15 cellular contexts compared by ENCODE assay signal in the genomic region with DNA sequence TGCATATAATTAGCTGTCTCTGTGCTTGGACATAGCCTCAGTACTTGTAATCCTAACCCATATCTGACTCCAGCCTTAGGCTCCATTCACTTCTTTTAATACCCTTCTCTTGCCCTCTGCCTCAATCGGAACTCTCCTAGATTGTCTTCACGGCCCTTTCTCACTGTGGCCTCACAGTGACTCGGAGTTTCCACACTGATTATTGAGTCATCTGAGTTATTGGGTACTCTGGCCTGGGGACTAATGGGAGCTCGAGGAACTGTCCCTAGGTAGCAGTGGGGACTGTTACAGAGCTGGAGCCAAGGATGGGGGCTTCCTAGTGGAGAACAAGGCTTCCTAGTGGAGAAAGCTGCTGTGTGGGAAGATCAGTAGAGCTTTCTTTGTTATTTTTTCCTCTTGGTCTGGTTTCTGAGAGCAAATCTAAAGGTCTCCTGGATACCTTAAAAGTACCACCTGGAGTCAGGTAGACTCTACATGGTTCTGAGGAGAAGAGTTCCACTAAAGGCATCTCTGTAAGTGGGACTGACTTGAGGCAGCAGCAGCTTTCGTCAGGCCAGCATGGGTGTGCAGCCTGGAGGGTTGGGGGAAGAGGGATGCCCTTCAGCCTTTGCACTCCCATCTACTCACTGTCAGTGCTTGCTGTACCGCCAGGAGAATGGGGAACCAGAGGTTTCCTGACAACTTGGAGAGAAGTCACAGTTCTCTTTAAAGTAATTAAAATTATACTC. TPM values are rescaled to one million over a fixed set of nuclear protein-coding genes. Genes with fewer than 3 reads are reported as not detected.
DNase-seq lines count a peak whose midpoint lies in the region; ATAC-seq and TF ChIP-seq lines count a peak whose summit lies in the region.
"Had no signal": no experiment of that assay in that cellular context is flagged by ENCODE, and none has a peak within 500 bp of the region (broad histone marks: within the 10 kb centered on the region; RNA-seq: fewer than 3 reads in every experiment).

No MANE protein-coding gene starts in this region.

- H3K4me3 ChIP-seq in gastrocnemius medialis: no peak overlapping the region
- H3K4me3 ChIP-seq in trophoblast cell (ENCODE audit: low read depth, low read length): no peak overlapping the region
- H3K4me3 ChIP-seq: left ventricle myocardium inferior had no signal

- no peak overlapping the region for H3K14ac ChIP-seq in trophoblast cell (ENCODE audit: low read length)

- H2AK5ac ChIP-seq in trophoblast cell (ENCODE audit: low read length): no peak overlapping the region

- in situ Hi-C loops in gastrocnemius medialis (cut with MboI; ENCODE audit: low sequenced_read_pairs in 4 of 4): no loop called here

- TF ChIP-seq CTCF in natural killer cell (IDR thresholded peaks at IDR 0.05) (no peak), gastrocnemius medialis (IDR thresholded peaks at IDR 0.05 in 4 of 5, conservative IDR thresholded peaks at IDR 0.05 in 1 of 5) (no peak)
- TF ChIP-seq CTCF in activated CD8-positive, alpha-beta T cell treated with anti-CD3 and anti-CD28 coated beads for 36 hours (IDR thresholded peaks at IDR 0.05): no peak

- TF ChIP-seq POLR2A in gastrocnemius medialis (IDR thresholded peaks at IDR 0.05): no peak

- H3K36me3 Mint-ChIP-seq in natural killer cell: no peaks in the 10 kb centered on the region
- H3K36me3 Mint-ChIP-seq in natural killer cell treated with Interleukin-12 subunit alpha and Interleukin-12 subunit beta and Interleukin-15 and Interleukin-18, amount 100 ng/mL, for 72 hours: no peaks in the 10 kb centered on the region
- peaks cover 30% of the 10 kb centered on the region for H3K36me3 Mint-ChIP-seq in activated CD8-positive, alpha-beta T cell treated with anti-CD3 and anti-CD28 coated beads for 36 hours (ENCODE audit: low read depth)
- H3K36me3 Mint-ChIP-seq in immature natural killer cell: no peaks in the 10 kb centered on the region

- H4K91ac ChIP-seq in trophoblast cell (ENCODE audit: low read depth, low read length): no peak overlapping the region

- POLR2A ChIA-PET in activated CD8-positive, alpha-beta T cell treated with anti-CD3 and anti-CD28 coated beads for 36 hours (lab: Charles Lee): interaction anchor here (0.9 to 1.3 kb wide), 4 partner anchors 8 to 16 kb away, joined by 3 to 4 read pairs (median 4); no protein-coding TSS in a partner anchor

- no peak overlapping the region for H3K4me3 Mint-ChIP-seq in natural killer cell
- no peak overlapping the region for H3K4me3 Mint-ChIP-seq in natural killer cell treated with Interleukin-12 subunit alpha and Interleukin-12 subunit beta and Interleukin-15 and Interleukin-18, amount 100 ng/mL, for 72 hours
- no peak overlapping the region for H3K4me3 Mint-ChIP-seq in activated CD8-positive, alpha-beta T cell treated with anti-CD3 and anti-CD28 coated beads for 36 hours
- H3K4me3 Mint-ChIP-seq in immature natural killer cell: no peak overlapping the region
- H3K4me3 Mint-ChIP-seq: activated naive CD4-positive, alpha-beta T cell treated with anti-CD3 and anti-CD28 coated beads, Interleukin-2, amount 10 ng/mL, durations not matched to agents 7 days and 5 days had no signal

- H3K27ac ChIP-seq in gastrocnemius medialis: no peak overlapping the region
- no peak overlapping the region for H3K27ac ChIP-seq in trophoblast cell (ENCODE audit: low read depth, low read length)
- H3K27ac ChIP-seq: KMS-11, left ventricle myocardium inferior had no signal

- no peaks in the 10 kb centered on the region for H3K9me3 Mint-ChIP-seq in natural killer cell
- no peaks in the 10 kb centered on the region for H3K9me3 Mint-ChIP-seq in natural killer cell treated with Interleukin-12 subunit alpha and Interleukin-12 subunit beta and Interleukin-15 and Interleukin-18, amount 100 ng/mL, for 72 hours
- H3K9me3 Mint-ChIP-seq in activated CD8-positive, alpha-beta T cell treated with anti-CD3 and anti-CD28 coated beads for 36 hours: no peaks in the 10 kb centered on the region
- H3K9me3 Mint-ChIP-seq in immature natural killer cell: no peaks in the 10 kb centered on the region
- H3K9me3 Mint-ChIP-seq: activated naive CD4-positive, alpha-beta T cell treated with anti-CD3 and anti-CD28 coated beads, Interleukin-2, amount 10 ng/mL, durations not matched to agents 7 days and 5 days had no signal

- no peak for ATAC-seq in natural killer cell
- ATAC-seq in natural killer cell treated with Interleukin-12 subunit alpha and Interleukin-12 subunit beta and Interleukin-15 and Interleukin-18, amount 100 ng/mL, for 72 hours: no peak
- peak; percentile 18 for ATAC-seq in activated CD8-positive, alpha-beta T cell treated with anti-CD3 and anti-CD28 coated beads for 36 hours
- ATAC-seq in gastrocnemius medialis: no peak
- ATAC-seq in GM19395 (IDR thresholded peaks at IDR 0.05; ENCODE audit: unreplicated experiment): no peak

- no peak overlapping the region for H3K23ac ChIP-seq in trophoblast cell (ENCODE audit: low read length)

- CTCF ChIA-PET in activated CD8-positive, alpha-beta T cell treated with anti-CD3 and anti-CD28 coated beads for 36 hours (lab: Charles Lee): interaction anchor here (1.5 to 2.0 kb wide), 3 partner anchors 9 to 170 kb away, joined by 3 to 11 read pairs (median 8); no protein-coding TSS in a partner anchor

- no peak overlapping the region for H2BK5ac ChIP-seq in trophoblast cell (ENCODE audit: low read depth, low read length, poor library complexity)

- no CpG with 5 or more reads among the region's 6 CpGs for WGBS in trophoblast cell (ENCODE audit: extremely low coverage, insufficient coverage, insufficient read length)

- no peak overlapping the region for H3K18ac ChIP-seq in trophoblast cell (ENCODE audit: low read length)

- no peak overlapping the region for H4K12ac ChIP-seq in trophoblast cell (ENCODE audit: low read depth, low read length)

- no peaks in the 10 kb centered on the region for H3K79me2 ChIP-seq in trophoblast cell (ENCODE audit: control insufficient read depth, insufficient read depth, low read length, poor library complexity)

- H3K9me3 ChIP-seq in gastrocnemius medialis (no peaks in the 10 kb centered on the region), trophoblast cell (ENCODE audit: insufficient read depth, low read depth, low read length) (no peaks in the 10 kb centered on the region)
- H3K9me3 ChIP-seq: left ventricle myocardium inferior had no signal

- H3K4me2 ChIP-seq in trophoblast cell (ENCODE audit: low read length): no peak overlapping the region
- H3K4me2 ChIP-seq: KMS-11 had no signal

- no peak overlapping the region for H3K9ac ChIP-seq in trophoblast cell (ENCODE audit: low read length)
- H3K9ac ChIP-seq: KMS-11 had no signal

- H4K8ac ChIP-seq in trophoblast cell (ENCODE audit: low read depth, low read length): no peak overlapping the region

- H3K27ac Mint-ChIP-seq in natural killer cell (peak overlapping the region; percentile 21 to 46), immature natural killer cell (peak overlapping the region in 5 of 6 donors; percentile 10 to 73 (median 39))
- H3K27ac Mint-ChIP-seq in natural killer cell treated with Interleukin-12 subunit alpha and Interleukin-12 subunit beta and Interleukin-15 and Interleukin-18, amount 100 ng/mL, for 72 hours: peak overlapping the region in 1 of 2 donors; percentile 24
- H3K27ac Mint-ChIP-seq in activated CD8-positive, alpha-beta T cell treated with anti-CD3 and anti-CD28 coated beads for 36 hours: peak overlapping the region; percentile 23
- H3K27ac Mint-ChIP-seq: activated naive CD4-positive, alpha-beta T cell treated with anti-CD3 and anti-CD28 coated beads, Interleukin-2, amount 10 ng/mL, durations not matched to agents 7 days and 5 days had no signal

- H3K4ac ChIP-seq in trophoblast cell (ENCODE audit: low read depth, low read length): no peak overlapping the region

- no peaks in the 10 kb centered on the region for H3K79me1 ChIP-seq in trophoblast cell (ENCODE audit: low read length)

- H3K4me1 Mint-ChIP-seq in natural killer cell: peaks cover 49 to 78% of the 10 kb centered on the region in 2 donors
- peaks cover 49 to 54% of the 10 kb centered on the region in 2 donors for H3K4me1 Mint-ChIP-seq in natural killer cell treated with Interleukin-12 subunit alpha and Interleukin-12 subunit beta and Interleukin-15 and Interleukin-18, amount 100 ng/mL, for 72 hours (ENCODE audit: low read depth in 2 of 2)
- peaks cover 86% of the 10 kb centered on the region for H3K4me1 Mint-ChIP-seq in activated CD8-positive, alpha-beta T cell treated with anti-CD3 and anti-CD28 coated beads for 36 hours (ENCODE audit: low read depth)
- H3K4me1 Mint-ChIP-seq in immature natural killer cell: peaks cover 61 to 88% of the 10 kb centered on the region in 2 donors

- no peak overlapping the region for H2BK120ac ChIP-seq in trophoblast cell (ENCODE audit: insufficient read depth, low read length, poor library complexity)

- no peak overlapping the region for H2AFZ ChIP-seq in trophoblast cell (ENCODE audit: insufficient read depth, low read length, poor library complexity)

- intact Hi-C loops in natural killer cell (cut with micrococcal nuclease) (no loop called here), gastrocnemius medialis (cut with DNase I; ENCODE audit: low total_unique reads) (no loop called here)
- intact Hi-C loops in activated CD8-positive, alpha-beta T cell treated with anti-CD3 and anti-CD28 coated beads for 36 hours (cut with micrococcal nuclease): no loop called here

- H3K36me3 ChIP-seq in gastrocnemius medialis: no peaks in the 10 kb centered on the region
- H3K36me3 ChIP-seq in trophoblast cell (ENCODE audit: control insufficient read depth in 1 of 2, insufficient read depth in 2 of 2, low read length in 2 of 2): no peaks in the 10 kb centered on the region
- H3K36me3 ChIP-seq: left ventricle myocardium inferior had no signal

- H3K27me3 ChIP-seq in gastrocnemius medialis (no peaks in the 10 kb centered on the region), trophoblast cell (ENCODE audit: insufficient read depth, low read length) (no peaks in the 10 kb centered on the region)

- H3K27me3 Mint-ChIP-seq in natural killer cell (ENCODE audit: low read depth in 2 of 2) (no peaks in the 10 kb centered on the region), immature natural killer cell (ENCODE audit: low read depth in 3 of 3) (no peaks in the 10 kb centered on the region)
- H3K27me3 Mint-ChIP-seq in natural killer cell treated with Interleukin-12 subunit alpha and Interleukin-12 subunit beta and Interleukin-15 and Interleukin-18, amount 100 ng/mL, for 72 hours: no peaks in the 10 kb centered on the region
- no peaks in the 10 kb centered on the region for H3K27me3 Mint-ChIP-seq in activated CD8-positive, alpha-beta T cell treated with anti-CD3 and anti-CD28 coated beads for 36 hours
- H3K27me3 Mint-ChIP-seq: activated naive CD4-positive, alpha-beta T cell treated with anti-CD3 and anti-CD28 coated beads, Interleukin-2, amount 10 ng/mL, durations not matched to agents 7 days and 5 days had no signal

- DNase-seq in natural killer cell (no peak), immature natural killer cell (no peak), gastrocnemius medialis (no peak), trophoblast cell (no peak), COLO829 (ENCODE audit: low spot score) (no peak)
- no peak for DNase-seq in natural killer cell treated with Interleukin-12 subunit alpha and Interleukin-12 subunit beta and Interleukin-15 and Interleukin-18, amount 100 ng/mL, for 72 hours (ENCODE audit: low spot score)
- DNase-seq in activated CD8-positive, alpha-beta T cell treated with anti-CD3 and anti-CD28 coated beads for 36 hours: no peak
- DNase-seq: activated naive CD4-positive, alpha-beta T cell treated with anti-CD3 and anti-CD28 coated beads, Interleukin-2, amount 10 ng/mL, durations not matched to agents 7 days and 5 days; effector CD8-positive, alpha-beta T cell; left ventricle myocardium inferior; NCI-H1105 treated with DMSO at 0.1 percent for 48 hours; NCI-H2227 treated with DMSO at 0.1 percent for 48 hours; Right ventricle myocardium superior had no signal

- H2BK12ac ChIP-seq in trophoblast cell (ENCODE audit: low read length): no peak overlapping the region

- H3K4me1 ChIP-seq in gastrocnemius medialis: no peaks in the 10 kb centered on the region
- H3K4me1 ChIP-seq in trophoblast cell (ENCODE audit: control insufficient read depth in 1 of 2, insufficient read depth in 2 of 2, low read length in 2 of 2): peaks cover 3 to 11% of the 10 kb centered on the region in 2 experiments
- H3K4me1 ChIP-seq: left ventricle myocardium inferior had no signal

RNA-seq across cellular contexts. Expression of a gene that starts 17.1 kb away (rescaled TPM):
- total RNA-seq in natural killer cell: 10 to 100 TPM; 52.3 to 74.4 (median 55.6) TPM
- total RNA-seq in natural killer cell treated with Interleukin-12 subunit alpha and Interleukin-12 subunit beta and Interleukin-15 and Interleukin-18, amount 100 ng/mL, for 72 hours: 10 to 100 TPM; 27.8 to 46.7 TPM
- total RNA-seq in activated CD8-positive, alpha-beta T cell treated with anti-CD3 and anti-CD28 coated beads for 36 hours: 10 to 100 TPM; 40.6 to 42.5 TPM
- polyA plus RNA-seq in immature natural killer cell: 10 to 100 TPM; 19.6 to 37.0 (median 21.8) TPM
- under 1 TPM; 0.29 to 0.84 (median 0.60) TPM for total RNA-seq in gastrocnemius medialis
- 4.9 TPM in 2 replicates for polyA plus RNA-seq in trophoblast cell (2013)

Comparison
In these comparisons a context has a peak if more than half of its experiments do, and no peak if none do; other contexts are left out.
1. RNA of a gene that starts 17.1 kb away (total RNA-seq): 52.3 to 74.4 TPM in natural killer cell, 27.8 to 46.7 TPM in natural killer cell treated with Interleukin-12 subunit alpha and Interleukin-12 subunit beta and Interleukin-15 and Interleukin-18, amount 100 ng/mL, for 72 hours and 40.6 to 42.5 TPM in activated CD8-positive, alpha-beta T cell treated with anti-CD3 and anti-CD28 coated beads for 36 hours; 0.29 to 0.84 TPM in gastrocnemius medialis; every median in the first group is over 10 times any median in the second.